Comparison of ENCODE assay signal across 25 cellular contexts in the genomic region with DNA sequence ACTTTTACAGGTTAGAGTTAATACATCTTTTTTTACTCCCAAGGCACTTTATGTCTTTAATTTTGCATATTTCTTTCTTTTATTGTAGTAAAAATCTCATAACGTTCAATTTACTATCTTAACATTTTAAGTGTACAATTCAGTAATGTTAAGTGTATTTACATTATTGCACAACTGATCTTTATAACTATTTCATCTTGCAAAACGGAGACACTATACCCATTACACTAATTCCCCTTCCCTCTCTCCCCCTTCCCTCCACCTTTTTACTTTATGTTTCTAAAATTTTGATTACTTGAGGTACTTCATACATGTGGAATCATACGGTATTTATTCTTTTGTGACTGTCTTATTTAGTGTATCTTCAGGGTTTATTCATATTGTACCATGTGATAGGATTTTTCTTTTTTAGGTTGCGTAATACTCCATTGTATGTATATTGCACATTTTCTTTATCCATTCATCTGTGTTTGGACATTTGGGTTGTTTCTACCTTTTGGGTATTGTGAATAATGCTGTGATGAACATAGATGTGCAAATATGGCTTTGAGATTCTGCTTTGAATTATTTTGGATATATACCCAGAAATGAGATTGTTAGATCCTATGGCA.
"Had no signal": no experiment of that assay in that cellular context is flagged by ENCODE, and none has a peak within 500 bp of the region (broad histone marks: within the 10 kb centered on the region; RNA-seq: fewer than 3 reads in every experiment).

No MANE protein-coding gene starts in this region.

- H3K36me3 ChIP-seq: colonic mucosa had no signal

- FAIRE-seq: urothelium cell line had no signal

- H3K4me1 ChIP-seq: colonic mucosa, gastrocnemius medialis, left lung, psoas muscle, spleen, tibial nerve, upper lobe of left lung had no signal

- DNase-seq: colonic mucosa; effector CD8-positive, alpha-beta T cell; endodermal cell; foreskin fibroblast; gastrocnemius medialis; head of caudate nucleus; left cardiac atrium; left lung; mesendoderm; naive thymus-derived CD8-positive, alpha-beta T cell; nephron progenitor cell; nucleus accumbens; posterior cingulate gyrus; psoas muscle; right cardiac atrium; spleen; stimulated activated CD4-positive, alpha-beta T cell treated with anti-CD3 and anti-CD28 coated beads, Interleukin-4, amount 100 ng/mL, for 4 hours; upper lobe of left lung had no signal

- H3K27ac ChIP-seq: colonic mucosa, epithelial cell of prostate, gastrocnemius medialis, psoas muscle, skin epidermis, spleen, thoracic aorta, tibial nerve, upper lobe of left lung had no signal

- H3K4me3 ChIP-seq: colonic mucosa, gastrocnemius medialis, left lung, psoas muscle, skin epidermis, spleen, thoracic aorta, tibial nerve, upper lobe of left lung had no signal

- H3K9me3 ChIP-seq: colonic mucosa had no signal

- H3K27me3 ChIP-seq: colonic mucosa, gastrocnemius medialis, left lung, spleen, tibial nerve, upper lobe of left lung had no signal

- ATAC-seq: esophagus mucosa; gastrocnemius medialis; left cardiac atrium; naive thymus-derived CD8-positive, alpha-beta T cell; psoas muscle; right cardiac atrium; stimulated activated memory B cell treated with anti-CD40 and anti-IgM and Interleukin-4, amounts not matched to agents 10 μg/mL and 1 μg/mL and 100 μg/mL, for 72 hours had no signal
